In genomic region chr2:40371525-40372277, GRCh38 we compare ENCODE assay signal across 9 cellular contexts.
DNase-seq lines count a peak whose midpoint lies in the region; ATAC-seq and TF ChIP-seq lines count a peak whose summit lies in the region.
"Had no signal": no experiment of that assay in that cellular context is flagged by ENCODE, and none has a peak within 500 bp of the region (broad histone marks: within the 10 kb centered on the region; RNA-seq: fewer than 3 reads in every experiment).

No MANE protein-coding gene starts in this region.

- H2AFZ ChIP-seq in ACC112 (ENCODE audit: low read length, unreplicated experiment), result peak overlapping the region; percentile 52

- H3K4me1 ChIP-seq in ACC112 (ENCODE audit: control insufficient read depth, insufficient read depth, low read length, unreplicated experiment), result peaks cover 45% of the 10 kb centered on the region
- no peaks in the 10 kb centered on the region for H3K4me1 ChIP-seq in colonic mucosa
- no peaks in the 10 kb centered on the region for H3K4me1 ChIP-seq in Caco-2

- H3K4me3 ChIP-seq in ACC112 (ENCODE audit: low read depth, low read length), result peak overlapping the region; percentile 13; the same call in 1 of the 2 replicates
- no peak overlapping the region for H3K4me3 ChIP-seq in colonic mucosa
- no peak overlapping the region for H3K4me3 ChIP-seq in Caco-2 (ENCODE audit: low read depth, low read length)

- no peaks in the 10 kb centered on the region for H3K9me3 ChIP-seq in colonic mucosa
- no peaks in the 10 kb centered on the region for H3K9me3 ChIP-seq in Caco-2

- no peaks in the 10 kb centered on the region for H3K36me3 Mint-ChIP-seq in Caco-2 (ENCODE audit: insufficient read depth, unreplicated experiment)

- DNase-seq in LHCN-M2 (ENCODE audit: low read depth) (peak; percentile 87), colonic mucosa (peak; percentile 23), left colon (peak; percentile 13 to 46), NOMO-1 treated with DMSO at 0.1 percent for 48 hours (lab: John Stamatoyannopoulos, UW; ENCODE audit: unreplicated experiment) (no peak), Caco-2 (no peak)

- peaks cover 22% of the 10 kb centered on the region for H3K27me3 Mint-ChIP-seq in Caco-2 (ENCODE audit: insufficient read depth, unreplicated experiment)

- H3K9ac ChIP-seq in colonic mucosa (ENCODE audit: low read depth in 2 of 2, low read length in 2 of 2), result no peak overlapping the region

- intact Hi-C loops in colonic mucosa (cut with DNase I) (no loop called here), left colon (cut with DNase I, micrococcal nuclease) (no loop called here), Caco-2 (cut with micrococcal nuclease; ENCODE audit: unreplicated experiment) (no loop called here)

- CTCF ChIA-PET in Caco-2 (lab: Charles Lee), result no interaction called here

- no peaks in the 10 kb centered on the region for H3K36me3 ChIP-seq in ACC112 (ENCODE audit: insufficient read depth, low read length)
- no peaks in the 10 kb centered on the region for H3K36me3 ChIP-seq in colonic mucosa
- no peaks in the 10 kb centered on the region for H3K36me3 ChIP-seq in Caco-2 (ENCODE audit: control insufficient read depth, insufficient read depth, low read length)

- H3K4me3 Mint-ChIP-seq in Caco-2 (ENCODE audit: unreplicated experiment), result no peak overlapping the region

- no peaks in the 10 kb centered on the region for H3K79me2 ChIP-seq in ACC112 (ENCODE audit: control insufficient read depth, insufficient read depth, low read length, unreplicated experiment)

- H3K9me3 Mint-ChIP-seq in Caco-2 (ENCODE audit: unreplicated experiment), result no peaks in the 10 kb centered on the region

- TF ChIP-seq CTCF in colonic mucosa (IDR thresholded peaks at IDR 0.05) (no peak), Caco-2 (IDR thresholded peaks at IDR 0.05; ENCODE audit: insufficient read depth in 1 of 2, low read depth in 1 of 2, low read length in 1 of 2, severe bottlenecking in 1 of 2, unreplicated experiment in 1 of 2) (no peak)

- ATAC-seq in left colon (no peak), GM18861 (IDR thresholded peaks at IDR 0.05; ENCODE audit: unreplicated experiment) (no peak), GM19328 (IDR thresholded peaks at IDR 0.05; ENCODE audit: unreplicated experiment) (no peak)

- BruUV-seq in Caco-2 (replicated peaks; lab: Mats Ljungman, UMichigan), result no TSS peak

- POLR2A ChIA-PET in Caco-2 (lab: Charles Lee), result no interaction called here

- H3K27me3 ChIP-seq in ACC112 (ENCODE audit: insufficient read depth, low read length) (no peaks in the 10 kb centered on the region), colonic mucosa (no peaks in the 10 kb centered on the region), Caco-2 (replicated peaks; ENCODE audit: control insufficient read depth, insufficient read depth, low read length) (no peaks in the 10 kb centered on the region)

- H3K27ac ChIP-seq in ACC112 (ENCODE audit: low read depth, low read length) (peak overlapping the region; percentile 56), colonic mucosa (peak overlapping the region; percentile 14)
- H3K27ac ChIP-seq: RWPE1 had no signal

- no peak overlapping the region for H3K27ac Mint-ChIP-seq in Caco-2 (ENCODE audit: unreplicated experiment)

- H3K4me1 Mint-ChIP-seq in Caco-2 (ENCODE audit: low read depth, unreplicated experiment), result no peaks in the 10 kb centered on the region

Comparison
In these comparisons a context has a peak if more than half of its experiments do, and no peak if none do; other contexts are left out.
1. DNase-seq: peak in LHCN-M2 (single experiment), colonic mucosa (single experiment) and left colon (2 of 2); none in NOMO-1 treated with DMSO at 0.1 percent for 48 hours (single experiment) and Caco-2 (0 of 2).